ENCODE assay signal across 19 cellular contexts in genomic region chr17:1498233-1498632, GRCh38.
"Had no signal": no experiment of that assay in that cellular context is flagged by ENCODE, and none has a peak within 500 bp of the region (broad histone marks: within the 10 kb centered on the region; RNA-seq: fewer than 3 reads in every experiment).

No MANE protein-coding gene starts in this region.

- H3K27ac ChIP-seq: colonic mucosa, dorsolateral prefrontal cortex, parathyroid adenoma, stomach, transverse colon, vagina had no signal

- H3K9me3 ChIP-seq: colonic mucosa, stomach, transverse colon, vagina had no signal

- H3K79me2 ChIP-seq: parathyroid adenoma had no signal

- H3K4me3 Mint-ChIP-seq: activated CD8-positive, alpha-beta T cell treated with anti-CD3 and anti-CD28 coated beads, Interleukin-2, amount 10 ng/mL, durations not matched to agents 7 days and 5 days; activated naive CD4-positive, alpha-beta T cell treated with anti-CD3 and anti-CD28 coated beads, Interleukin-2, amount 50 U/mL, for 24 hours; central memory CD8-positive, alpha-beta T cell; nephron; T-cell had no signal

- H3K36me3 ChIP-seq: colonic mucosa had no signal

- H3K36me3 Mint-ChIP-seq: activated naive CD4-positive, alpha-beta T cell treated with anti-CD3 and anti-CD28 coated beads, Interleukin-2, amount 50 U/mL, for 24 hours; T-cell had no signal

- H3K4me1 Mint-ChIP-seq: central memory CD8-positive, alpha-beta T cell had no signal

- H3K9me3 Mint-ChIP-seq: activated naive CD4-positive, alpha-beta T cell treated with anti-CD3 and anti-CD28 coated beads, Interleukin-2, amount 50 U/mL, for 24 hours; central memory CD8-positive, alpha-beta T cell; nephron; T-cell had no signal

- H3K27me3 ChIP-seq: colonic mucosa, dorsolateral prefrontal cortex, stomach, transverse colon, vagina had no signal

- H3K27me3 Mint-ChIP-seq: activated naive CD4-positive, alpha-beta T cell treated with anti-CD3 and anti-CD28 coated beads, Interleukin-2, amount 50 U/mL, for 24 hours; central memory CD8-positive, alpha-beta T cell; T-cell had no signal

- H3K4me3 ChIP-seq: colonic mucosa, dorsolateral prefrontal cortex, stomach, transverse colon, vagina had no signal

- H3K9ac ChIP-seq: parathyroid adenoma had no signal

- FAIRE-seq: kidney had no signal

- H3K4me1 ChIP-seq: colonic mucosa, parathyroid adenoma had no signal

- H3K27ac Mint-ChIP-seq: activated CD8-positive, alpha-beta T cell treated with anti-CD3 and anti-CD28 coated beads, Interleukin-2, amount 10 ng/mL, durations not matched to agents 7 days and 5 days; activated naive CD4-positive, alpha-beta T cell treated with anti-CD3 and anti-CD28 coated beads, Interleukin-2, amount 50 U/mL, for 24 hours; nephron; T-cell had no signal

- DNase-seq: activated CD4-positive, alpha-beta T cell treated with anti-CD3 and anti-CD28 coated beads for 1 hour; activated CD4-positive, alpha-beta T cell treated with anti-CD3 and anti-CD28 coated beads, Interleukin-2, amount 50 U/mL, for 1 hour; activated CD8-positive, alpha-beta T cell treated with anti-CD3 and anti-CD28 coated beads, Interleukin-2, amount 10 ng/mL, durations not matched to agents 7 days and 5 days; activated gamma-delta T cell treated with Interleukin-2 at 50 U/mL for 16 hours; colonic mucosa; dorsolateral prefrontal cortex; kidney; midbrain; right cardiac atrium; stimulated activated CD4-positive, alpha-beta T cell treated with anti-CD3 and anti-CD28 coated beads, Interleukin-1b, Interleukin-23, amount 100 ng/mL, for 48 hours; stomach; T-cell; transverse colon had no signal

- ATAC-seq: left lobe of liver, right cardiac atrium, T-cell had no signal

- H2AFZ ChIP-seq: parathyroid adenoma had no signal
